ENCODE assay signal across 12 cellular contexts in the genomic region with DNA sequence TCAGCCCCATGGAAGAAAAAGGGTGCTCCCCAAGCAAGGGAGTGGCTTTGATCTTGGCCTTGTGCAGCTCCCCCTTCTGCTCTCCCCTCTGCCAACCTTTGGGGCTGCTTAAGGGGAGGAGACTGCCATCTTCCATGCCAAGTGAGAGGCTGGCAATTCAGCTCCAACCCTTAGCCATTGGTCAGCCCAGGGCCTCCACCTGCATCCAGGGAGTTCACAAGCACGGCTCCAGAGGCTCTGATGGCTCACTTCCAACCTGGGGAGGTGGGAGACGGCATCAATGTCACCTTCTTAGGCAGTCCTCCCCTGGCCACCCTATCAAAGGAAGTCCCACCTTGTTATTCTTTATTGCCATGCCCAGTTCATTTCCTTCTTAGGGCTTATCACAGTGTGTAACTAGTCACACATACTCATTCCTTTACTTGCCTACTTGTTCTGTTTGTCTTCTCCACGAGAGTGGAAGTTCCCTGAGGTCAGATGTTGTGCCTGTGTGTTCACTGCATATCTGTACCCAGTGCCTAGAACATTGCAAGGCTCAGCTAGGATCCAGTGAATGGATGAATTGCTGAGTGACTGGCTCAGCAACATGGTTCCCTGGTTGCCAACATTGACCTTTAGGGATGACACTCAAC. TPM values are rescaled to one million over a fixed set of nuclear protein-coding genes. Genes with fewer than 3 reads are reported as not detected.
A peak's percentile ranks its signal among the peaks of the same experiment; 100 is the strongest.
DNase-seq lines count a peak whose midpoint lies in the region; ATAC-seq and TF ChIP-seq lines count a peak whose summit lies in the region.
"Had no signal": no experiment of that assay in that cellular context is flagged by ENCODE, and none has a peak within 500 bp of the region (broad histone marks: within the 10 kb centered on the region; RNA-seq: fewer than 3 reads in every experiment).

No MANE protein-coding gene starts in this region.

- H3K4me1 Mint-ChIP-seq in Caco-2 (ENCODE audit: low read depth, unreplicated experiment): peaks cover 16% of the 10 kb centered on the region

- no peaks in the 10 kb centered on the region for H3K27me3 Mint-ChIP-seq in Caco-2 (ENCODE audit: insufficient read depth, unreplicated experiment)

- peaks cover 18% of the 10 kb centered on the region for H3F3A ChIP-seq in SK-N-SH (replicated peaks; ENCODE audit: insufficient read depth)

- TF ChIP-seq CTCF in SK-N-SH (IDR thresholded peaks at IDR 0.05) (no peak), left lung (IDR thresholded peaks at IDR 0.05) (no peak), Caco-2 (IDR thresholded peaks at IDR 0.05; ENCODE audit: insufficient read depth in 1 of 2, low read depth in 1 of 2, low read length in 1 of 2, severe bottlenecking in 1 of 2, unreplicated experiment in 1 of 2) (no peak)

- ATAC-seq in SK-N-SH treated with all-trans-retinoic acid at 6 μM for 48 hours (no peak), left lung (no peak)

- BruUV-seq in Caco-2 (replicated peaks; lab: Mats Ljungman, UMichigan): no TSS peak

- H3K36me3 ChIP-seq in SK-N-SH (replicated peaks in 1 of 2; ENCODE audit: control insufficient read depth in 1 of 2, insufficient read depth in 2 of 2, low read length in 1 of 2) (peaks cover 6 to 7% of the 10 kb centered on the region in 2 experiments), left lung (peaks cover 0 to 10% of the 10 kb centered on the region in 2 donors), stomach smooth muscle (ENCODE audit: control insufficient read depth in 2 of 2, insufficient read depth in 2 of 2, low read length in 2 of 2) (no peaks in the 10 kb centered on the region), Caco-2 (ENCODE audit: control insufficient read depth, insufficient read depth, low read length) (no peaks in the 10 kb centered on the region; the same call in 1 of the 2 replicates)

- no peak overlapping the region for H3K4me3 Mint-ChIP-seq in Caco-2 (ENCODE audit: unreplicated experiment)

- peak overlapping the region in 1 of 2 experiments; percentile 84; a peak in 1 of 4 replicates for H3K27ac ChIP-seq in SK-N-SH (ENCODE audit: low read depth in 2 of 2, low read length in 1 of 2)
- peak overlapping the region; percentile 92 for H3K27ac ChIP-seq in left lung
- peak overlapping the region; percentile 97 for H3K27ac ChIP-seq in stomach smooth muscle (ENCODE audit: low read length)
- H3K27ac ChIP-seq: 22Rv1 had no signal

- no peaks in the 10 kb centered on the region for H3K9me3 Mint-ChIP-seq in Caco-2 (ENCODE audit: unreplicated experiment)

- H3K4me3 ChIP-seq in SK-N-SH (ENCODE audit: low read depth in 2 of 2, low read length in 1 of 2) (no peak overlapping the region), left lung (no peak overlapping the region), stomach smooth muscle (ENCODE audit: low read length in 2 of 2) (peak overlapping the region; percentile 12 to 22), Caco-2 (ENCODE audit: low read depth, low read length) (no peak overlapping the region)

- WGBS in SK-N-SH (ENCODE audit: low lambda C conversion rate): 94% methylated on average over 3 of the region's 3 CpGs

- no peaks in the 10 kb centered on the region for H3K9me2 ChIP-seq in SK-N-SH

- no peaks in the 10 kb centered on the region for H3K36me3 Mint-ChIP-seq in Caco-2 (ENCODE audit: insufficient read depth, unreplicated experiment)

- H3K27ac Mint-ChIP-seq in Caco-2 (ENCODE audit: unreplicated experiment): no peak overlapping the region

- CTCF ChIA-PET in SK-N-SH (lab: Yijun Ruan, JAX) (interaction anchor here (1.1 kb wide), 1 partner anchor 99 kb away, joined by 4 read pairs; no protein-coding TSS in a partner anchor), Caco-2 (lab: Charles Lee) (no interaction called here)

- H2AFZ ChIP-seq in SK-N-SH (ENCODE audit: low read depth): no peak overlapping the region

- no peaks in the 10 kb centered on the region for H3K27me3 ChIP-seq in SK-N-SH (ENCODE audit: insufficient read depth)
- no peaks in the 10 kb centered on the region for H3K27me3 ChIP-seq in left lung
- H3K27me3 ChIP-seq in stomach smooth muscle (ENCODE audit: control insufficient read depth in 1 of 2, insufficient read depth in 2 of 2, low read length in 2 of 2): no peaks in the 10 kb centered on the region
- no peaks in the 10 kb centered on the region for H3K27me3 ChIP-seq in Caco-2 (replicated peaks; ENCODE audit: control insufficient read depth, insufficient read depth, low read length)

- peaks cover 85% of the 10 kb centered on the region for H4K20me1 ChIP-seq in SK-N-SH (ENCODE audit: insufficient read depth)

- H3K9me3 ChIP-seq in SK-N-SH (no peaks in the 10 kb centered on the region), left lung (no peaks in the 10 kb centered on the region), stomach smooth muscle (ENCODE audit: control insufficient read depth in 2 of 2, low read length in 2 of 2) (no peaks in the 10 kb centered on the region), Caco-2 (no peaks in the 10 kb centered on the region)

- H3K4me1 ChIP-seq in SK-N-SH (ENCODE audit: control insufficient read depth in 1 of 2, insufficient read depth in 2 of 2, low read depth in 1 of 2, low read length in 1 of 2): peaks cover 63 to 64% of the 10 kb centered on the region in 2 experiments
- peaks cover 61 to 94% of the 10 kb centered on the region in 2 donors for H3K4me1 ChIP-seq in left lung
- H3K4me1 ChIP-seq in stomach smooth muscle (ENCODE audit: control insufficient read depth, insufficient read depth, low read length): peaks cover 90% of the 10 kb centered on the region
- H3K4me1 ChIP-seq in Caco-2: peaks cover 27% of the 10 kb centered on the region

- H3K4me2 ChIP-seq in SK-N-SH: 0 out of 2 replicates have a peak overlapping the region, but pooled peaks have one; percentile 7

- no peak for DNase-seq in SK-N-SH
- peak; percentile 57 to 60 for DNase-seq in activated T-cell treated with anti-CD3 and anti-CD28 coated beads, Interleukin-2, amount 50 U/mL, for 48 hours
- DNase-seq in left lung: no peak
- DNase-seq in NCI-H2107 (lab: John Stamatoyannopoulos, UW): no peak
- DNase-seq in Caco-2: no peak
- no peak for DNase-seq in AG20443 (ENCODE audit: low spot score)
- DNase-seq: activated CD8-positive, alpha-beta memory T cell treated with anti-CD3 and anti-CD28 coated beads, Interleukin-2, amount 50 U/mL, for 4 hours; hypothalamus; NCI-H510A had no signal

- H3K9ac ChIP-seq in SK-N-SH: no peak overlapping the region
- peak overlapping the region in 1 of 2 donors; percentile 29 for H3K9ac ChIP-seq in stomach smooth muscle (ENCODE audit: low read length in 2 of 2)

- intact Hi-C loops in left lung (cut with DNase I) (no loop called here), Caco-2 (cut with micrococcal nuclease; ENCODE audit: unreplicated experiment) (no loop called here)

- POLR2A ChIA-PET in SK-N-SH (lab: Yijun Ruan, JAX): no interaction called here
- POLR2A ChIA-PET in Caco-2 (lab: Charles Lee): no interaction called here

- no peak for TF ChIP-seq EP300 in SK-N-SH (IDR thresholded peaks at IDR 0.05; ENCODE audit: borderline replicate concordance in 1 of 2, low read depth in 1 of 2, low read length in 1 of 2)

- peaks cover 97% of the 10 kb centered on the region for H3K79me2 ChIP-seq in SK-N-SH (ENCODE audit: insufficient read depth)

- no peak for TF ChIP-seq RAD21 in SK-N-SH (IDR thresholded peaks at IDR 0.05; ENCODE audit: low read length)

TF ChIP-seq in SK-N-SH, 30 proteins besides CTCF, POLR2A, EP300 and RAD21 (continues in another document):
- TF ChIP-seq USF2 (IDR thresholded peaks at IDR 0.05; ENCODE audit: borderline replicate concordance, low read depth, low read length) (no peak), USF1 (IDR thresholded peaks at IDR 0.05; ENCODE audit: borderline replicate concordance, low read depth) (no peak)

TF ChIP-seq in SK-N-SH treated with all-trans-retinoic acid at 6 μM for 48 hours, 23 proteins besides CTCF, POLR2A, EP300 and RAD21 (continues in another document):
- TF ChIP-seq ZFP30 (CRISPR knock-in tag; IDR thresholded peaks at IDR 0.05) (no peak), PPARA (CRISPR knock-in tag; IDR thresholded peaks at IDR 0.05; ENCODE audit: borderline replicate concordance) (no peak), ZNF70 (CRISPR knock-in tag; IDR thresholded peaks at IDR 0.05) (no peak), ZNF8 (CRISPR knock-in tag; IDR thresholded peaks at IDR 0.05) (no peak), ZNF565 (CRISPR knock-in tag; conservative IDR thresholded peaks at IDR 0.05; ENCODE audit: low read depth) (no peak), ARNTL (CRISPR knock-in tag; IDR thresholded peaks at IDR 0.05; ENCODE audit: borderline replicate concordance, low read depth) (no peak), CREB5 (CRISPR knock-in tag; IDR thresholded peaks at IDR 0.05; ENCODE audit: low read depth) (no peak)

RNA-seq across cellular contexts. Expression of gene HDAC7, which starts 5.0 kb away (rescaled TPM):
- 32.7 and 51.0 TPM in 2 replicates for polyA plus RNA-seq in SK-N-SH (2012; rRNA removed)
- polyA plus RNA-seq in SK-N-SH (2012; cell fraction: cytosol; rRNA removed): 20.4 and 31.4 TPM in 2 replicates
- polyA plus RNA-seq in SK-N-SH (2012; cell fraction: nucleus; rRNA removed): 227 and 305 TPM in 2 replicates
- 100 to 1,000 TPM; 102 to 115 TPM for total RNA-seq in left lung
- total RNA-seq in Caco-2 (2022): 71.2 and 71.9 TPM in 2 replicates

RNA-seq across cellular contexts. Expression of gene SLC48A1, which starts 41.6 kb away (rescaled TPM):
- polyA plus RNA-seq in SK-N-SH (2012; rRNA removed): 7.3 and 8.1 TPM in 2 replicates
- polyA plus RNA-seq in SK-N-SH (2012; cell fraction: cytosol; rRNA removed): 4.7 and 6.8 TPM in 2 replicates
- 13.1 and 16.1 TPM in 2 replicates for polyA plus RNA-seq in SK-N-SH (2012; cell fraction: nucleus; rRNA removed)
- 10 to 100 TPM; 35.4 to 38.6 TPM for total RNA-seq in left lung
- 34.3 and 37.5 TPM in 2 replicates for total RNA-seq in Caco-2 (2022)

RNA-seq across cellular contexts. Expression of gene RAPGEF3, which starts 56.0 kb away (rescaled TPM):
- 0.90 and 0.93 TPM in 2 replicates for polyA plus RNA-seq in SK-N-SH (2012; rRNA removed)
- 0.23 and 0.42 TPM in 2 replicates for polyA plus RNA-seq in SK-N-SH (2012; cell fraction: cytosol; rRNA removed)
- 3.8 and 4.7 TPM in 2 replicates for polyA plus RNA-seq in SK-N-SH (2012; cell fraction: nucleus; rRNA removed)
- total RNA-seq in left lung (10 to 100 TPM; 15.9 to 28.9 TPM), Caco-2 (2022) (1.2 and 2.3 TPM in 2 replicates)

Comparison
In these comparisons a context has a peak if more than half of its experiments do, and no peak if none do; other contexts are left out.
1. DNase-seq: peak in activated T-cell treated with anti-CD3 and anti-CD28 coated beads, Interleukin-2, amount 50 U/mL, for 48 hours (2 of 2); none in SK-N-SH (single experiment), left lung (0 of 2), NCI-H2107 (single experiment), Caco-2 (0 of 2) and AG20443 (single experiment).
2. H3K4me3 ChIP-seq: peak in stomach smooth muscle (2 of 2); none in SK-N-SH (0 of 2), left lung (0 of 2) and Caco-2 (single experiment).